13 cellular contexts compared by ENCODE assay signal in the genomic region with DNA sequence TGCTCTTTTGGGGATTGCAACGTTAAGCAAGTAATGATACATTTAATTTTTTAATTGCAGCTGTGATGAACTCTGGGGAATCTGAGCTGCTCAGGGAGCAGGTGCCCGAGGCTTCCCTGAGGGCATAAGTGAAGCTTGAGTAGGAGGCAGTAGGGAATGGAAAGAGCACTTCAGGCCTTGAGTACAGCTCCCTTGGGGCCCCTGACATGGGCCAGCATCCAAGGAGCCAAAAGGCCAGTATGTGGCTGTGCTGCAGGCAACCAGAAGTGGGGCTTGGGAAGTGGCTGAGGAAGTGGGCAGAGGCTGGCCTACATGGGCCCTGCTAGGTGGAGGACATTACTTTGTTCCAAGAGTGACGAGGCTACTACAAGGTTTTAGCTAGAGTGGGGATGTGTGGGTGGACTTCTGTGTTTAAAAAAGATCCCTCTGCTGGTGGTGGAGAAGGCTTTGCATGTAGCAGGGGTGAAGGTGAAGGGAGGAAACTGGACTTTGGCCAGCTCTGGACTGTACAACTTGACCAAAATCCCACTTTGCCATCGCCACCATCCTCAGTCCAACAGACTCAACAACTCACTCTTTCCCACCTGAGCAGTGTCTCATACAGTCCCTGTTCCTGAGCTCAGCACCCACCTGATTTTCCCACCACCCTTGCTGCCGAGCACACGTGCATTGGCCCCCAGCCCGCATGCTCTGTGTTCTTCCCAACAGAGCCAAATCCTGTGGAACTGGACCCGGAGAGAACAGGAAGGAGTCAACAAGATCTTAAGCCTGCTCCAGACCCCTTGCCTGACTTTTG. TPM values are rescaled to one million over a fixed set of nuclear protein-coding genes. Genes with fewer than 3 reads are reported as not detected.
DNase-seq lines count a peak whose midpoint lies in the region; ATAC-seq and TF ChIP-seq lines count a peak whose summit lies in the region.
"Had no signal": no experiment of that assay in that cellular context is flagged by ENCODE, and none has a peak within 500 bp of the region (broad histone marks: within the 10 kb centered on the region; RNA-seq: fewer than 3 reads in every experiment).

No MANE protein-coding gene starts in this region.

- peaks cover 3% of the 10 kb centered on the region for H3K4me1 ChIP-seq in mucosa of descending colon (ENCODE audit: low read depth)

- H3K36me3 ChIP-seq in brain microvascular endothelial cell (replicated peaks) (no peaks in the 10 kb centered on the region), mucosa of descending colon (ENCODE audit: low read depth) (no peaks in the 10 kb centered on the region)

- H3K4me3 ChIP-seq in brain microvascular endothelial cell (ENCODE audit: low read depth, low read length) (no peak overlapping the region), mucosa of descending colon (no peak overlapping the region)

- intact Hi-C loops in activated CD8-positive, alpha-beta T cell treated with anti-CD3 and anti-CD28 coated beads for 36 hours (cut with micrococcal nuclease) = no loop called here
- intact Hi-C loops in mucosa of descending colon (cut with DNase I, micrococcal nuclease) = no loop called here

- no peak overlapping the region for H3K4me3 Mint-ChIP-seq in activated CD8-positive, alpha-beta T cell treated with anti-CD3 and anti-CD28 coated beads for 36 hours
- no peak overlapping the region for H3K4me3 Mint-ChIP-seq in activated CD8-positive, alpha-beta T cell treated with anti-CD3 and anti-CD28 coated beads, Interleukin-2, amount 10 ng/mL, durations not matched to agents 7 days and 5 days
- no peak overlapping the region for H3K4me3 Mint-ChIP-seq in natural killer cell treated with Interleukin-12 subunit alpha and Interleukin-12 subunit beta and Interleukin-15 and Interleukin-18, amount 100 ng/mL, for 72 hours
- H3K4me3 Mint-ChIP-seq: activated naive CD8-positive, alpha-beta T cell treated with anti-CD3 and anti-CD28 coated beads, Interleukin-2, amount 10 ng/mL, durations not matched to agents 7 days and 5 days had no signal

- no peaks in the 10 kb centered on the region for H3K27me3 Mint-ChIP-seq in activated CD8-positive, alpha-beta T cell treated with anti-CD3 and anti-CD28 coated beads for 36 hours
- peaks cover 3% of the 10 kb centered on the region for H3K27me3 Mint-ChIP-seq in activated CD8-positive, alpha-beta T cell treated with anti-CD3 and anti-CD28 coated beads, Interleukin-2, amount 10 ng/mL, durations not matched to agents 7 days and 5 days (ENCODE audit: low read depth)
- peaks cover 8 to 10% of the 10 kb centered on the region in 2 donors for H3K27me3 Mint-ChIP-seq in natural killer cell treated with Interleukin-12 subunit alpha and Interleukin-12 subunit beta and Interleukin-15 and Interleukin-18, amount 100 ng/mL, for 72 hours

- H3K9me3 ChIP-seq in mucosa of descending colon = no peaks in the 10 kb centered on the region

- no peaks in the 10 kb centered on the region for H3K27me3 ChIP-seq in brain microvascular endothelial cell (replicated peaks)

- TF ChIP-seq CTCF in activated CD8-positive, alpha-beta T cell treated with anti-CD3 and anti-CD28 coated beads for 36 hours (IDR thresholded peaks at IDR 0.05) = no peak
- TF ChIP-seq CTCF in brain microvascular endothelial cell (IDR thresholded peaks at IDR 0.05; ENCODE audit: low read depth, low read length, missing control alignments) (no peak), mucosa of descending colon (IDR thresholded peaks at IDR 0.05) (no peak)

- H3K27ac Mint-ChIP-seq in activated CD8-positive, alpha-beta T cell treated with anti-CD3 and anti-CD28 coated beads for 36 hours = peak overlapping the region; percentile 58
- H3K27ac Mint-ChIP-seq in activated CD8-positive, alpha-beta T cell treated with anti-CD3 and anti-CD28 coated beads, Interleukin-2, amount 10 ng/mL, durations not matched to agents 7 days and 5 days = no peak overlapping the region
- peak overlapping the region; percentile 8 to 26 for H3K27ac Mint-ChIP-seq in natural killer cell treated with Interleukin-12 subunit alpha and Interleukin-12 subunit beta and Interleukin-15 and Interleukin-18, amount 100 ng/mL, for 72 hours
- H3K27ac Mint-ChIP-seq: activated naive CD8-positive, alpha-beta T cell treated with anti-CD3 and anti-CD28 coated beads, Interleukin-2, amount 10 ng/mL, durations not matched to agents 7 days and 5 days had no signal

- H3K27ac ChIP-seq in brain microvascular endothelial cell = no peak overlapping the region

- no peaks in the 10 kb centered on the region for H3K9me3 Mint-ChIP-seq in activated CD8-positive, alpha-beta T cell treated with anti-CD3 and anti-CD28 coated beads for 36 hours
- no peaks in the 10 kb centered on the region for H3K9me3 Mint-ChIP-seq in activated CD8-positive, alpha-beta T cell treated with anti-CD3 and anti-CD28 coated beads, Interleukin-2, amount 10 ng/mL, durations not matched to agents 7 days and 5 days (ENCODE audit: insufficient read depth)
- no peaks in the 10 kb centered on the region for H3K9me3 Mint-ChIP-seq in natural killer cell treated with Interleukin-12 subunit alpha and Interleukin-12 subunit beta and Interleukin-15 and Interleukin-18, amount 100 ng/mL, for 72 hours
- H3K9me3 Mint-ChIP-seq: activated naive CD8-positive, alpha-beta T cell treated with anti-CD3 and anti-CD28 coated beads, Interleukin-2, amount 10 ng/mL, durations not matched to agents 7 days and 5 days had no signal

- no peak for DNase-seq in activated CD8-positive, alpha-beta T cell treated with anti-CD3 and anti-CD28 coated beads for 36 hours
- DNase-seq in activated CD8-positive, alpha-beta T cell treated with anti-CD3 and anti-CD28 coated beads, Interleukin-2, amount 10 ng/mL, durations not matched to agents 7 days and 5 days = no peak
- DNase-seq in NCI-H1105 (lab: John Stamatoyannopoulos, UW) = peak; percentile 58
- DNase-seq in cerebellar cortex (ENCODE audit: low spot score) = peak; percentile 58
- DNase-seq in natural killer cell treated with Interleukin-12 subunit alpha and Interleukin-12 subunit beta and Interleukin-15 and Interleukin-18, amount 100 ng/mL, for 72 hours (ENCODE audit: low spot score) = no peak
- DNase-seq in brain microvascular endothelial cell = no peak
- no peak for DNase-seq in mucosa of descending colon
- DNase-seq: activated naive CD8-positive, alpha-beta T cell treated with anti-CD3 and anti-CD28 coated beads, Interleukin-2, amount 10 ng/mL, durations not matched to agents 7 days and 5 days; erythroblast; NCI-H1694 treated with DMSO at 0.1 percent for 48 hours; NK-92 treated with Interleukin-12 subunit alpha and Interleukin-12 subunit beta, amount 100 ng/mL, for 24 hours; small intestine had no signal

- CTCF ChIA-PET in activated CD8-positive, alpha-beta T cell treated with anti-CD3 and anti-CD28 coated beads for 36 hours (lab: Charles Lee) = interaction anchor here (1.0 to 3.5 kb wide), 10 partner anchors 8 to 101 kb away, joined by 3 to 17 read pairs (median 5); a partner anchor contains a TSS
- CTCF ChIA-PET in activated CD8-positive, alpha-beta T cell treated with anti-CD3 and anti-CD28 coated beads, Interleukin-2, amount 10 ng/mL, durations not matched to agents 7 days and 5 days (lab: Charles Lee) = interaction anchor here (0.8 to 3.5 kb wide), 13 partner anchors 12 to 65 kb away, joined by 3 to 28 read pairs (median 6); no protein-coding TSS in a partner anchor

- H3K4me1 Mint-ChIP-seq in activated CD8-positive, alpha-beta T cell treated with anti-CD3 and anti-CD28 coated beads for 36 hours (ENCODE audit: low read depth) = peaks cover 80% of the 10 kb centered on the region
- peaks cover 61% of the 10 kb centered on the region for H3K4me1 Mint-ChIP-seq in activated CD8-positive, alpha-beta T cell treated with anti-CD3 and anti-CD28 coated beads, Interleukin-2, amount 10 ng/mL, durations not matched to agents 7 days and 5 days (ENCODE audit: low read depth)
- peaks cover 48 to 53% of the 10 kb centered on the region in 2 donors for H3K4me1 Mint-ChIP-seq in natural killer cell treated with Interleukin-12 subunit alpha and Interleukin-12 subunit beta and Interleukin-15 and Interleukin-18, amount 100 ng/mL, for 72 hours (ENCODE audit: low read depth in 2 of 2)

- ATAC-seq in activated CD8-positive, alpha-beta T cell treated with anti-CD3 and anti-CD28 coated beads for 36 hours = no peak
- no peak for ATAC-seq in activated CD8-positive, alpha-beta T cell treated with anti-CD3 and anti-CD28 coated beads, Interleukin-2, amount 10 ng/mL, durations not matched to agents 7 days and 5 days
- ATAC-seq in natural killer cell treated with Interleukin-12 subunit alpha and Interleukin-12 subunit beta and Interleukin-15 and Interleukin-18, amount 100 ng/mL, for 72 hours = no peak
- ATAC-seq in GM18868 (IDR thresholded peaks at IDR 0.05; ENCODE audit: unreplicated experiment) (no peak), mucosa of descending colon (no peak)

- POLR2A ChIA-PET in activated CD8-positive, alpha-beta T cell treated with anti-CD3 and anti-CD28 coated beads for 36 hours (lab: Charles Lee) = interaction anchor here (1.3 to 7.8 kb wide), 6 partner anchors 7 to 81 kb away, joined by 3 to 73 read pairs (median 8); a partner anchor contains a TSS
- POLR2A ChIA-PET in activated CD8-positive, alpha-beta T cell treated with anti-CD3 and anti-CD28 coated beads, Interleukin-2, amount 10 ng/mL, durations not matched to agents 7 days and 5 days (lab: Charles Lee) = interaction anchor here (1.3 to 2.8 kb wide), 3 partner anchors 11 to 30 kb away, joined by 5 to 19 read pairs (median 11); a partner anchor contains a TSS

- H3K36me3 Mint-ChIP-seq in activated CD8-positive, alpha-beta T cell treated with anti-CD3 and anti-CD28 coated beads for 36 hours (ENCODE audit: low read depth) = peaks cover 18% of the 10 kb centered on the region
- peaks cover 5% of the 10 kb centered on the region for H3K36me3 Mint-ChIP-seq in activated CD8-positive, alpha-beta T cell treated with anti-CD3 and anti-CD28 coated beads, Interleukin-2, amount 10 ng/mL, durations not matched to agents 7 days and 5 days (ENCODE audit: low read depth)
- H3K36me3 Mint-ChIP-seq in natural killer cell treated with Interleukin-12 subunit alpha and Interleukin-12 subunit beta and Interleukin-15 and Interleukin-18, amount 100 ng/mL, for 72 hours = no peaks in the 10 kb centered on the region
- H3K36me3 Mint-ChIP-seq: activated naive CD8-positive, alpha-beta T cell treated with anti-CD3 and anti-CD28 coated beads, Interleukin-2, amount 10 ng/mL, durations not matched to agents 7 days and 5 days had no signal

- in situ Hi-C loops in brain microvascular endothelial cell (cut with HindIII; ENCODE audit: low pct_ligation_motif_present, low sequenced_read_pairs) = no loop called here

RNA-seq across cellular contexts. Expression of a gene that starts 10.9 kb away (rescaled TPM):
- 10 to 100 TPM; 10.9 to 11.9 TPM for total RNA-seq in activated CD8-positive, alpha-beta T cell treated with anti-CD3 and anti-CD28 coated beads for 36 hours
- total RNA-seq in activated CD8-positive, alpha-beta T cell treated with anti-CD3 and anti-CD28 coated beads, Interleukin-2, amount 10 ng/mL, durations not matched to agents 7 days and 5 days = 1 to 10 TPM; 8.6 to 9.2 TPM
- total RNA-seq in natural killer cell treated with Interleukin-12 subunit alpha and Interleukin-12 subunit beta and Interleukin-15 and Interleukin-18, amount 100 ng/mL, for 72 hours = 1 to 10 TPM; 3.3 to 5.7 TPM
- total RNA-seq in mucosa of descending colon = under 1 TPM; 0.38 to 0.89 (median 0.57) TPM

Comparison
In these comparisons a context has a peak if more than half of its experiments do, and no peak if none do; other contexts are left out.
1. DNase-seq: peak in NCI-H1105 (single experiment) and cerebellar cortex (single experiment); none in activated CD8-positive, alpha-beta T cell treated with anti-CD3 and anti-CD28 coated beads for 36 hours (single experiment), activated CD8-positive, alpha-beta T cell treated with anti-CD3 and anti-CD28 coated beads, Interleukin-2, amount 10 ng/mL, durations not matched to agents 7 days and 5 days (single experiment), natural killer cell treated with Interleukin-12 subunit alpha and Interleukin-12 subunit beta and Interleukin-15 and Interleukin-18, amount 100 ng/mL, for 72 hours (single experiment), brain microvascular endothelial cell (single experiment) and mucosa of descending colon (0 of 3).